Comparison of ENCODE assay signal across 8 cellular contexts in the genomic region with DNA sequence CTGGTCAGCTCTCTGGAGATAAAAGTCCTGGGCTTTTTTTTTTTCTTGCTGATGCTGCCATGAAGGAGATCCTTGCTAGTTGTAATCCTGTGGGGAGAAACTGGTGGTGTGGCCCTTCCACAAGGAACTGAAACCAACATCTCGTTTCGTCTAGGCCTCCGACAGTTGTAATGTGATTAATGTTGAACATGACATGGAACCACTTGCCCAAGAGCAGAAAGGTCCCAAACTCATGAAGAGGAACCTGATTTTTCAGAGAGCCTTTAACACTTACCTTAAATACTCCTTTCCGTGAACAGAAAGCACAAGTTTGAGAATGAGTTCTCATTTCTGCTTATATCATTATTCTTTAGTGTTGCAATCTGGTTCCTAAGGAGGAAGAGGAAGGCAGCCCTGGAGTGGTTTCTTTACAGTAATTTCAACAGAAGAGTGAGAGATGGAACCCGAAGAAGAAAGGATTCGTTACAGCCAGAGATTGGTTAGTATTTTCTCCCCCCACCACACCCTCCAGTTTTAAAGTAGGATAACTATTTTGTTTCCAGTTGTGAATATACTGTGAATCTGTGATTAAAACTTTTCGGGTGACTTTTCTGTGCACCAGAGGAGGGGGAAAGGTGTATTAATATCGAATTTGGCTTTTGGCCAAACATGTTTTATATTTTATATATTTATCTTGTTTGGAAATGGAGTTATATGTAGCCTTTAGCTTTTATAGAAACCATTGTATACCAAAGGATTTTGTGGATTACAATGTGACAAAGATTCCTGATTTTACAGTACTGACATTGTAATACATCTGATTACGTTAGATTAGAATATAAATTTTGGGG. TPM values are rescaled to one million over a fixed set of nuclear protein-coding genes. Genes with fewer than 3 reads are reported as not detected.
DNase-seq lines count a peak whose midpoint lies in the region; ATAC-seq, FAIRE-seq and TF ChIP-seq lines count a peak whose summit lies in the region.

No MANE protein-coding gene starts in this region.

- DNase-seq in BJ (ENCODE audit: low read depth) (no peak), H1 (ENCODE audit: low read depth in 1 of 2, low spot score in 2 of 2) (no peak)
- peak in 1 of 10 donors; percentile 18 for DNase-seq in naive thymus-derived CD8-positive, alpha-beta T cell
- no peak for DNase-seq in stimulated activated naive CD4-positive, alpha-beta T cell treated with Interleukin-2 at 50 U/mL for 16 hours (lab: John Stamatoyannopoulos, UW)
- DNase-seq in stimulated activated naive CD4-positive, alpha-beta T cell (lab: John Stamatoyannopoulos, UW): no peak

- H3K9ac ChIP-seq in H1 (replicated peaks in 1 of 4; ENCODE audit: extremely low read depth in 1 of 4, low read depth in 3 of 4, low read length in 3 of 4): peak overlapping the region; percentile 4 to 89 (median 28); a peak in 4 of 7 replicates

- peaks cover 0 to 5% (median 3%) of the 10 kb centered on the region in 4 experiments; a peak in 4 of 7 replicates for H3K4me1 ChIP-seq in H1 (replicated peaks in 1 of 4; ENCODE audit: control insufficient read depth in 3 of 4, insufficient read depth in 4 of 4, low read length in 3 of 4)

- H3K9me3 ChIP-seq in H1 (ENCODE audit: insufficient read depth in 2 of 2, low read depth in 1 of 2, low read length in 1 of 2): no peaks in the 10 kb centered on the region

- no peak for TF ChIP-seq RAD21 in H1 (IDR thresholded peaks at IDR 0.05 in 1 of 2, conservative IDR thresholded peaks at IDR 0.05 in 1 of 2; ENCODE audit: low read depth in 2 of 2, low read length in 2 of 2)

- TF ChIP-seq EP300 in H1 (IDR thresholded peaks at IDR 0.05; ENCODE audit: borderline replicate concordance in 1 of 2, low read depth in 2 of 2, low read length in 2 of 2): no peak

- H3K4me3 ChIP-seq in BJ (ENCODE audit: low read depth, low read length) (peak overlapping the region; percentile 90), H1 (ENCODE audit: extremely low read depth in 1 of 4, insufficient read depth in 2 of 4, low read depth in 3 of 4, low read length in 4 of 4) (peak overlapping the region; percentile 80 to 97 (median 92))

- H3K4me1 Mint-ChIP-seq in naive thymus-derived CD8-positive, alpha-beta T cell: peaks cover 17 to 50% (median 41%) of the 10 kb centered on the region in 4 donors

- no peak overlapping the region for H3K23ac ChIP-seq in H1 (ENCODE audit: insufficient read length)

- TF ChIP-seq CTCF in BJ (IDR thresholded peaks at IDR 0.05; ENCODE audit: insufficient read depth, low read depth, low read length) (no peak), H1 (IDR thresholded peaks at IDR 0.05; ENCODE audit: control extremely low read depth in 1 of 3, insufficient read depth in 1 of 3, low read depth in 1 of 3, low read length in 3 of 3) (no peak)

- H2BK20ac ChIP-seq in H1 (ENCODE audit: low read length): no peak overlapping the region

- H4K8ac ChIP-seq in H1 (ENCODE audit: extremely low read depth, insufficient read depth, low read length): no peak overlapping the region

- TF ChIP-seq POLR2A in Raji (IDR thresholded peaks at IDR 0.05; ENCODE audit: insufficient read depth, low read depth, low read length) (peak; percentile 29; the same call in 1 of the 2 replicates), H1 (IDR thresholded peaks at IDR 0.05; ENCODE audit: control extremely low read depth in 1 of 2, low read depth in 2 of 2, low read length in 2 of 2) (no peak)

- peaks cover 10% of the 10 kb centered on the region; the same call in 1 of the 2 replicates for H3K23me2 ChIP-seq in H1 (ENCODE audit: low read depth, low read length)

- H2BK12ac ChIP-seq in H1 (ENCODE audit: low read depth, low read length): no peak overlapping the region

- H3K36me3 ChIP-seq in BJ (ENCODE audit: control insufficient read depth, insufficient read depth, low read length): peaks cover 1% of the 10 kb centered on the region
- H3K36me3 ChIP-seq in H1 (ENCODE audit: control insufficient read depth in 2 of 4, insufficient read depth in 4 of 4, low read length in 3 of 4): peaks cover 0 to 13% (median 0%) of the 10 kb centered on the region in 4 experiments; a peak in 1 of 8 replicates

- H3K14ac ChIP-seq in H1 (ENCODE audit: insufficient read length): no peak overlapping the region

- H3K79me2 ChIP-seq in H1 (ENCODE audit: control insufficient read depth in 1 of 2, insufficient read depth in 2 of 2, low read length in 2 of 2): peaks cover 30 to 65% of the 10 kb centered on the region in 2 experiments

- no peak overlapping the region for H2AK5ac ChIP-seq in H1 (ENCODE audit: low read depth, low read length)

- POLR2A ChIA-PET in BJ (lab: Charles Lee): no interaction called here
- POLR2A ChIA-PET in H1 (lab: Charles Lee; ENCODE audit: partially characterized antibody): interaction anchor here (0.7 to 0.8 kb wide), 2 partner anchors 14 to 18 kb away, joined by 4 read pairs; no protein-coding TSS in a partner anchor
- POLR2A ChIA-PET in naive thymus-derived CD8-positive, alpha-beta T cell (lab: Charles Lee): interaction anchor here (0.5 to 1.4 kb wide), 2 partner anchors 21 to 39 kb away, joined by 3 to 4 read pairs; no protein-coding TSS in a partner anchor

- H3K4me2 ChIP-seq in H1 (ENCODE audit: insufficient read depth in 1 of 2, low read depth in 2 of 2, low read length in 2 of 2): peak overlapping the region; percentile 81 to 95

- H2BK120ac ChIP-seq in H1 (replicated peaks; ENCODE audit: low read depth, low read length): no peak overlapping the region

- H2AFZ ChIP-seq in H1 (ENCODE audit: low read length): no peak overlapping the region

- H3K79me1 ChIP-seq in H1 (ENCODE audit: low read depth, low read length): no peaks in the 10 kb centered on the region; the same call in 1 of the 2 replicates

- 56% methylated on average over 9 of the region's 9 CpGs; no CpG with 5 or more reads in 1 of the 2 experiments for WGBS in H1 (ENCODE audit: extremely low coverage in 1 of 2, insufficient coverage in 1 of 2, insufficient read length in 1 of 2, insufficient replicate concordance in 2 of 2, low coverage in 1 of 2, low lambda C conversion rate in 2 of 2, missing lambda C conversion rate in 1 of 2), 2 experiments

- H3K27ac Mint-ChIP-seq in naive thymus-derived CD8-positive, alpha-beta T cell: peak overlapping the region; percentile 82 to 97 (median 96)

- H4K20me1 ChIP-seq in H1 (replicated peaks in 1 of 2; ENCODE audit: control insufficient read depth in 1 of 2, insufficient read depth in 2 of 2, low read length in 2 of 2): peaks cover 3% of the 10 kb centered on the region in 2 experiments

- H2BK15ac ChIP-seq in H1 (ENCODE audit: low read length): no peak overlapping the region

- no peak overlapping the region for H3K4ac ChIP-seq in H1 (replicated peaks; ENCODE audit: insufficient read length, low read depth, low read length)

- H4K5ac ChIP-seq in H1 (ENCODE audit: insufficient read length, low read depth, low read length): no peak overlapping the region

- H2BK5ac ChIP-seq in H1 (ENCODE audit: low read depth, low read length): no peak overlapping the region

- ATAC-seq in GM21825 (IDR thresholded peaks at IDR 0.05; ENCODE audit: unreplicated experiment) (peak; percentile 26), HG02852 (IDR thresholded peaks at IDR 0.05; ENCODE audit: unreplicated experiment) (no peak)
- ATAC-seq in naive thymus-derived CD8-positive, alpha-beta T cell: no peak

- H3K27me3 ChIP-seq in BJ (ENCODE audit: control insufficient read depth, insufficient read depth, low read length) (no peaks in the 10 kb centered on the region), H1 (replicated peaks in 1 of 4; ENCODE audit: control insufficient read depth in 3 of 4, extremely low read depth in 1 of 4, insufficient read depth in 3 of 4, low read length in 3 of 4) (no peaks in the 10 kb centered on the region)

- no peak overlapping the region for H3K56ac ChIP-seq in H1 (replicated peaks; ENCODE audit: insufficient read length, low read depth, low read length)

- no peaks in the 10 kb centered on the region for H3K9me3 Mint-ChIP-seq in naive thymus-derived CD8-positive, alpha-beta T cell

- H4K91ac ChIP-seq in H1 (replicated peaks; ENCODE audit: insufficient read length, low read length): no peak overlapping the region

- no peaks in the 10 kb centered on the region for H3K27me3 Mint-ChIP-seq in naive thymus-derived CD8-positive, alpha-beta T cell

- H3K4me3 Mint-ChIP-seq in naive thymus-derived CD8-positive, alpha-beta T cell: peak overlapping the region; percentile 91 to 99 (median 96)

- no peak overlapping the region for H3K27ac ChIP-seq in H1 (ENCODE audit: low read depth, low read length)

- CTCF ChIA-PET in BJ (lab: Yijun Ruan, JAX): interaction anchor here (1.4 kb wide), 1 partner anchor 76 kb away, joined by 4 read pairs; no protein-coding TSS in a partner anchor
- CTCF ChIA-PET in H1 (lab: Charles Lee; ENCODE audit: partially characterized antibody): no interaction called here

- H3K18ac ChIP-seq in H1 (ENCODE audit: extremely low read depth, low read length): no peak overlapping the region

- peaks cover 0 to 48% (median 3%) of the 10 kb centered on the region in 3 donors for H3K36me3 Mint-ChIP-seq in naive thymus-derived CD8-positive, alpha-beta T cell

- no peak for FAIRE-seq in H1 (lab: Jason Lieb, UNC)

TF ChIP-seq in H1, 55 proteins besides CTCF, POLR2A, EP300 and RAD21:
- TF ChIP-seq TAF1 (IDR thresholded peaks at IDR 0.05; ENCODE audit: low read depth, low read length) (0 out of 2 replicates have a peak, but pooled peaks have one; percentile 1), RNF2 (IDR thresholded peaks at IDR 0.05; ENCODE audit: borderline replicate concordance, low read depth, low read length, missing control alignments, poor library complexity, severe bottlenecking) (no peak)

RNA-seq across cellular contexts. Expression of a gene that starts 2.0 kb away (rescaled TPM):
- polyA plus RNA-seq in BJ (2011; rRNA removed): 44.9 and 63.5 TPM in 2 replicates
- polyA minus RNA-seq in BJ (2011; rRNA and poly(A)+ RNA removed): 64.4 and 93.5 TPM in 2 replicates
- total RNA-seq in H1 (2021; fragmentation: NEBNext Ultra II Directional; extraction: Animal tissue kit (Norgen Biotek cat#: 25700)): 56.6 and 66.2 TPM in 2 replicates
- 55.4 and 62.0 TPM in 2 replicates for polyA plus RNA-seq in H1 (2011; rRNA removed)
- polyA plus RNA-seq in H1 (2011; cell fraction: cytosol; rRNA removed): 45.5 TPM
- polyA plus RNA-seq in H1 (2011; cell fraction: nucleus; rRNA removed): 136 TPM
- polyA plus RNA-seq in H1 (2012, experiment 1 of 2): 40.5 to 48.7 TPM (median 46.0 TPM) in 4 replicates
- 22.4 TPM for polyA plus RNA-seq in H1 (2012, experiment 2 of 2)
- 40.0 TPM for polyA plus RNA-seq in H1 (2013, experiment 1 of 2)
- polyA plus RNA-seq in H1 (2013, experiment 2 of 2): 35.7 TPM
- polyA minus RNA-seq in H1 (2011; rRNA and poly(A)+ RNA removed): 95.4 and 97.5 TPM in 2 replicates
- 46.6 TPM for polyA minus RNA-seq in H1 (2011; cell fraction: cytosol; rRNA and poly(A)+ RNA removed)
- polyA minus RNA-seq in H1 (2011; cell fraction: nucleus; rRNA and poly(A)+ RNA removed): 75.4 TPM
- total RNA-seq in naive thymus-derived CD8-positive, alpha-beta T cell: 100 to 1,000 TPM; 280 TPM
- polyA plus RNA-seq in naive thymus-derived CD8-positive, alpha-beta T cell: 10 to 100 TPM in 1 of 3 donors, 1 to 10 TPM in 2; 8.0 to 12.9 (median 9.9) TPM
